5 cellular contexts compared by ENCODE assay signal in the genomic region with DNA sequence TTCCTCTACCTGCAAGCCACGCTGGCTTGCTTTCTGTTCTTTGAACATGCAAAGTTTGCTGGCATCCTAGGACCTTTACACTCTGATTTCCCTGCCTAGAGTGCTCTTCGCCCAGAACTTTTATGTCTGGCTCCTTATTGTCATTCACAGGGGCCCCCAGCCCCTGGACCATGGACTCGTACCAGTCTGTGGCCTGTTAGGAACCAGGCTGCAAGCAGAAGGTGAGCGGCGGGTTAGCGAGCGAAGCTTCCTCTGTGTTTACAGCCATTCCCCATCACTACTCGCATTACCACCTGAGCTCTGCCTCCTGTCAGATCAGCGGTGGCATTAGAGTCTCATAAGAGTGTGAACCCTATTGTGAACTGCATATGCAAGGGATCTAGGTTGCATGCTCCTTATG.
"Had no signal": no experiment of that assay in that cellular context is flagged by ENCODE, and none has a peak within 500 bp of the region (broad histone marks: within the 10 kb centered on the region; RNA-seq: fewer than 3 reads in every experiment).

No MANE protein-coding gene starts in this region.

- H3K4me3 ChIP-seq: K562 had no signal

- DNase-seq: KBM-7, KG1 had no signal

- ATAC-seq: K562 had no signal

- FAIRE-seq: HTR-8/SVneo, K562 had no signal

- H3K27ac ChIP-seq: HL-60 had no signal
